28 cellular contexts compared by ENCODE assay signal in genomic region chrX:30734782-30735181, GRCh38.
"Had no signal": no experiment of that assay in that cellular context is flagged by ENCODE, and none has a peak within 500 bp of the region (broad histone marks: within the 10 kb centered on the region; RNA-seq: fewer than 3 reads in every experiment).

No MANE protein-coding gene starts in this region.

- H3K4me3 ChIP-seq: Peyer's patch, SK-N-MC had no signal

- ATAC-seq: T-cell had no signal

- H3K27me3 ChIP-seq: Peyer's patch had no signal

- H3K27ac ChIP-seq: KMS-11, Peyer's patch, SK-N-MC had no signal

- H3K27ac Mint-ChIP-seq: T-cell had no signal

- H3K36me3 ChIP-seq: Peyer's patch had no signal

- H3K4me2 ChIP-seq: KMS-11 had no signal

- H3K9me3 ChIP-seq: Peyer's patch had no signal

- DNase-seq: Karpas-422, MM.1S, MV-4-11, NCI-H1092, NCI-H1105, NCI-H1417 treated with DMSO at 0.1 percent for 48 hours, NCI-H1436 treated with DMSO at 0.1 percent for 48 hours, NCI-H1694 treated with DMSO at 0.1 percent for 48 hours, NCI-H187 treated with DMSO at 0.1 percent for 48 hours, NCI-H2029, NCI-H2081, NCI-H2171 treated with DMSO at 0.1 percent for 48 hours, NCI-H2227 treated with DMSO at 0.1 percent for 48 hours, NCI-H345, NCI-H446, NCI-H510A treated with DMSO at 0.1 percent for 48 hours, NCI-H524 treated with DMSO at 0.1 percent for 48 hours, NCI-H526 treated with DMSO at 0.1 percent for 48 hours, NCI-H774, OCI-M1, PC-3, Peyer's patch, Right ventricle myocardium superior, RPMI8226, SHP77 treated with DMSO at 0.1 percent for 48 hours, T-cell had no signal

- H3K9me3 Mint-ChIP-seq: T-cell had no signal

- H3K4me1 ChIP-seq: Peyer's patch had no signal

- H3K27me3 Mint-ChIP-seq: T-cell had no signal

- H3K9ac ChIP-seq: KMS-11 had no signal

- H3K4me3 Mint-ChIP-seq: T-cell had no signal
